Comparison of ENCODE assay signal across 8 cellular contexts in genomic region chr14:104865069-104865630, GRCh38. TPM values are rescaled to one million over a fixed set of nuclear protein-coding genes. Genes with fewer than 3 reads are reported as not detected.
A peak's percentile ranks its signal among the peaks of the same experiment; 100 is the strongest.
DNase-seq lines count a peak whose midpoint lies in the region; ATAC-seq, FAIRE-seq and TF ChIP-seq lines count a peak whose summit lies in the region.

Gene CEP170B (plus strand): TSS chr14:104865268. CDS start chr14:104868451, 3,183 bp downstream.

- H3K36me3 ChIP-seq in BLaER1 (no peaks in the 10 kb centered on the region), HepG2 (replicated peaks in 1 of 2; ENCODE audit: control insufficient read depth in 1 of 2, insufficient read depth in 2 of 2, low read length in 2 of 2) (peaks cover 2 to 10% of the 10 kb centered on the region in 2 experiments; a peak in 4 of 5 replicates)

- TF ChIP-seq POLR2A in HepG2 (IDR thresholded peaks at IDR 0.05; ENCODE audit: insufficient read depth in 1 of 2, low read depth in 2 of 2, low read length in 2 of 2) = no peak

- H3K27me3 Mint-ChIP-seq in activated B cell treated with CpG ODN at 0.5 μM for 24 hours = peaks cover 33% of the 10 kb centered on the region

- DNase-seq in HK-2 (ENCODE audit: unreplicated experiment) (peak; percentile 64), activated B cell treated with CpG ODN at 0.5 μM for 24 hours (peak; percentile 50), dermis blood vessel endothelial cell (peak; percentile 53), HepG2 (ENCODE audit: low spot score) (no peak), cerebellar nuclear complex (lab: John Stamatoyannopoulos, UW) (no peak)
- peak; percentile 31 to 54 for DNase-seq in stimulated activated CD4-positive, alpha-beta T cell treated with anti-CD3 and anti-CD28 coated beads, Interleukin-4, amount 100 ng/mL, for 4 hours

- in situ Hi-C loops in HepG2 (cut with HindIII; ENCODE audit: extremely low pct_ligation_motif_present, low pct_unique_long_range_greater_than_20kb) = loop anchor here (5.0 kb wide), 2 partner anchors 38 to 98 kb away; no protein-coding TSS in a partner anchor

- H3K9me3 Mint-ChIP-seq in activated B cell treated with CpG ODN at 0.5 μM for 24 hours = no peaks in the 10 kb centered on the region

- peaks cover 22% of the 10 kb centered on the region for H3K4me1 ChIP-seq in BLaER1
- H3K4me1 ChIP-seq in HepG2 (ENCODE audit: insufficient read depth, low read length) = peaks cover 25% of the 10 kb centered on the region

- peak within 1 kb of the TSS; percentile 98 for H3K4me2 ChIP-seq in BLaER1
- H3K4me2 ChIP-seq in HepG2 (ENCODE audit: low read depth, low read length) = peak within 1 kb of the TSS; percentile 87

- TF ChIP-seq EP300 in HepG2 (IDR thresholded peaks at IDR 0.05; ENCODE audit: low read depth in 2 of 2, low read length in 2 of 2) (no peak), HepG2 (CRISPR knock-in tag; IDR thresholded peaks at IDR 0.05; ENCODE audit: borderline replicate concordance) (no peak)

- peaks cover 59% of the 10 kb centered on the region for H4K20me1 ChIP-seq in BLaER1
- H4K20me1 ChIP-seq in HepG2 (ENCODE audit: insufficient read depth, low read length) = peaks cover 5% of the 10 kb centered on the region

- POLR2A ChIA-PET in activated B cell treated with CpG ODN at 0.5 μM for 24 hours (lab: Charles Lee) (interaction anchor here (0.6 kb wide), 2 partner anchors 82 to 1630 kb away, joined by 4 to 8 read pairs; no protein-coding TSS in a partner anchor), HepG2 (lab: Yijun Ruan, JAX) (interaction anchor here (0.6 to 1.9 kb wide), 20 partner anchors 9 to 449 kb away, joined by 3 to 21 read pairs (median 5); partner anchors contain the start of genes AKT1, INF2, PACS2 and SIVA1)

- peak within 1 kb of the TSS; percentile 22; the same call in 1 of the 2 replicates for H3K27ac ChIP-seq in BLaER1
- H3K27ac ChIP-seq in HepG2 (ENCODE audit: extremely low read length, insufficient read depth, low read length) = peak within 1 kb of the TSS; percentile 86

- FAIRE-seq in HepG2 (lab: Jason Lieb, UNC) = no peak

- no TSS peak for BruUV-seq in HepG2 (replicated peaks; lab: Mats Ljungman, UMichigan)

- peaks cover 38% of the 10 kb centered on the region for H3K79me2 ChIP-seq in HepG2 (ENCODE audit: insufficient read depth, low read length)

- TF ChIP-seq RAD21 in HepG2 (CRISPR knock-in tag; IDR thresholded peaks at IDR 0.05) = no peak

- no peaks in the 10 kb centered on the region for H3K4me1 Mint-ChIP-seq in activated B cell treated with CpG ODN at 0.5 μM for 24 hours

- H3K9ac ChIP-seq in BLaER1 = peak within 1 kb of the TSS; percentile 70
- H3K9ac ChIP-seq in HepG2 (ENCODE audit: insufficient read depth, low read depth, low read length) = peak within 1 kb of the TSS; percentile 80

- no peak within 1 kb of the TSS for H3K27ac Mint-ChIP-seq in activated B cell treated with CpG ODN at 0.5 μM for 24 hours

- H2AFZ ChIP-seq in HepG2 (ENCODE audit: low read length) = no peak within 1 kb of the TSS

- peaks cover 59% of the 10 kb centered on the region for H3K27me3 ChIP-seq in BLaER1
- no peaks in the 10 kb centered on the region; a peak in 1 of 5 replicates for H3K27me3 ChIP-seq in HepG2 (ENCODE audit: control insufficient read depth in 1 of 2, insufficient read depth in 2 of 2, low read length in 2 of 2)

- WGBS in HepG2 (ENCODE audit: low lambda C conversion rate) = no CpG with 5 or more reads among the region's 90 CpGs

- no peaks in the 10 kb centered on the region for H3K36me3 Mint-ChIP-seq in activated B cell treated with CpG ODN at 0.5 μM for 24 hours (ENCODE audit: low read depth)

- TF ChIP-seq CTCF in activated B cell treated with CpG ODN at 0.5 μM for 24 hours (IDR thresholded peaks at IDR 0.05) (no peak), HepG2 (CRISPR knock-in tag; IDR thresholded peaks at IDR 0.05) (no peak)

- CTCF ChIA-PET in activated B cell treated with CpG ODN at 0.5 μM for 24 hours (lab: Charles Lee) = no interaction called here
- CTCF ChIA-PET in HepG2 (lab: Yijun Ruan, JAX; ENCODE audit: low intra/inter-chr PET ratio, low total read pairs) = no interaction called here

- H3K9me3 ChIP-seq in BLaER1 = 0 out of 2 replicates have a peak, but pooled peaks cover 14% of the 10 kb centered on the region
- H3K9me3 ChIP-seq in HepG2 (ENCODE audit: low read length) = no peaks in the 10 kb centered on the region

- H3K4me3 Mint-ChIP-seq in activated B cell treated with CpG ODN at 0.5 μM for 24 hours = peak within 1 kb of the TSS; percentile 70

- H3K4me3 ChIP-seq in BLaER1 (peak within 1 kb of the TSS; percentile 79), HepG2 (replicated peaks in 1 of 3; ENCODE audit: insufficient read depth in 1 of 3, low read depth in 2 of 3, low read length in 3 of 3) (peak within 1 kb of the TSS; percentile 84 to 91 (median 89))

- intact Hi-C loops in activated B cell treated with CpG ODN at 0.5 μM for 24 hours (cut with micrococcal nuclease) = no loop called here
- intact Hi-C loops in HepG2 (cut with micrococcal nuclease; ENCODE audit: unreplicated experiment) = loop anchor here (2.0 kb wide), 2 partner anchors 38 to 96 kb away; no protein-coding TSS in a partner anchor

- peak; percentile 80 for ATAC-seq in activated B cell treated with CpG ODN at 0.5 μM for 24 hours (ENCODE audit: low read depth)
- peak; percentile 48 for ATAC-seq in HepG2
- ATAC-seq in HG02970 (IDR thresholded peaks at IDR 0.05; ENCODE audit: low FRiP score, unreplicated experiment) = no peak

TF ChIP-seq in HepG2, 621 proteins besides CTCF, POLR2A, EP300 and RAD21 (continues in another document):
- TF ChIP-seq YEATS4 (CRISPR knock-in tag; IDR thresholded peaks at IDR 0.05; ENCODE audit: borderline replicate concordance) = no peak
- no peak for TF ChIP-seq HNF4A (CRISPR knock-in tag; IDR thresholded peaks at IDR 0.05)
- no peak for TF ChIP-seq ARHGAP35 (CRISPR knock-in tag; IDR thresholded peaks at IDR 0.05; ENCODE audit: borderline replicate concordance)
- TF ChIP-seq, protein P1, sequence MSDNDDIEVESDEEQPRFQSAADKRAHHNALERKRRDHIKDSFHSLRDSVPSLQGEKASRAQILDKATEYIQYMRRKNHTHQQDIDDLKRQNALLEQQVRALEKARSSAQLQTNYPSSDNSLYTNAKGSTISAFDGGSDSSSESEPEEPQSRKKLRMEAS (IDR thresholded peaks at IDR 0.05) = peak; percentile 5; the same call in 1 of the 2 replicates
- TF ChIP-seq ZNF207 (IDR thresholded peaks at IDR 0.05; ENCODE audit: borderline replicate concordance) = no peak
- no peak for TF ChIP-seq ZNF552 (CRISPR knock-in tag; IDR thresholded peaks at IDR 0.05; ENCODE audit: borderline replicate concordance)
- TF ChIP-seq ELF1 (CRISPR knock-in tag; IDR thresholded peaks at IDR 0.05) = no peak
- no peak for TF ChIP-seq ZNF709 (CRISPR knock-in tag; IDR thresholded peaks at IDR 0.05)
- TF ChIP-seq, protein P2, sequence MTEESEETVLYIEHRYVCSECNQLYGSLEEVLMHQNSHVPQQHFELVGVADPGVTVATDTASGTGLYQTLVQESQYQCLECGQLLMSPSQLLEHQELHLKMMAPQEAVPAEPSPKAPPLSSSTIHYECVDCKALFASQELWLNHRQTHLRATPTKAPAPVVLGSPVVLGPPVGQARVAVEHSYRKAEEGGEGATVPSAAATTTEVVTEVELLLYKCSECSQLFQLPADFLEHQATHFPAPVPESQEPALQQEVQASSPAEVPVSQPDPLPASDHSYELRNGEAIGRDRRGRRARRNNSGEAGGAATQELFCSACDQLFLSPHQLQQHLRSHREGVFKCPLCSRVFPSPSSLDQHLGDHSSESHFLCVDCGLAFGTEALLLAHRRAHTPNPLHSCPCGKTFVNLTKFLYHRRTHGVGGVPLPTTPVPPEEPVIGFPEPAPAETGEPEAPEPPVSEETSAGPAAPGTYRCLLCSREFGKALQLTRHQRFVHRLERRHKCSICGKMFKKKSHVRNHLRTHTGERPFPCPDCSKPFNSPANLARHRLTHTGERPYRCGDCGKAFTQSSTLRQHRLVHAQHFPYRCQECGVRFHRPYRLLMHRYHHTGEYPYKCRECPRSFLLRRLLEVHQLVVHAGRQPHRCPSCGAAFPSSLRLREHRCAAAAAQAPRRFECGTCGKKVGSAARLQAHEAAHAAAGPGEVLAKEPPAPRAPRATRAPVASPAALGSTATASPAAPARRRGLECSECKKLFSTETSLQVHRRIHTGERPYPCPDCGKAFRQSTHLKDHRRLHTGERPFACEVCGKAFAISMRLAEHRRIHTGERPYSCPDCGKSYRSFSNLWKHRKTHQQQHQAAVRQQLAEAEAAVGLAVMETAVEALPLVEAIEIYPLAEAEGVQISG (CRISPR knock-in tag; IDR thresholded peaks at IDR 0.05) = no peak

RNA-seq across cellular contexts. Expression of gene CEP170B, which starts in this region (rescaled TPM):
- total RNA-seq in activated B cell treated with CpG ODN at 0.5 μM for 24 hours (1.6 and 1.8 TPM in 2 replicates), dermis blood vessel endothelial cell (9.0 and 12.3 TPM in 2 replicates), HepG2 (2016; rRNA removed; fragmentation: Illumina TruSeq; extraction: Trizol) (4.4 and 8.8 TPM in 2 replicates)
- 1.9 and 3.8 TPM in 2 replicates for total RNA-seq in HepG2 (2016; cell fraction: cytosol; rRNA removed; fragmentation: Illumina TruSeq; extraction: Trizol; ENCODE audit: low read depth)
- total RNA-seq in HepG2 (2016; cell fraction: insoluble cytoplasmic fraction; rRNA removed; fragmentation: Illumina TruSeq; extraction: Trizol) = 3.5 and 8.9 TPM in 2 replicates
- total RNA-seq in HepG2 (2016; cell fraction: membrane; rRNA removed; fragmentation: Illumina TruSeq; extraction: Trizol) = 2.8 and 3.2 TPM in 2 replicates
- 7.2 and 8.8 TPM in 2 replicates for total RNA-seq in HepG2 (2016; cell fraction: nucleus; rRNA removed; fragmentation: Illumina TruSeq; extraction: Trizol)
- 4.3 and 6.2 TPM in 2 replicates for polyA plus RNA-seq in HepG2 (2011; rRNA removed)
- polyA plus RNA-seq in HepG2 (2011; cell fraction: cytosol; rRNA removed) = 3.5 and 4.9 TPM in 2 replicates
- polyA plus RNA-seq in HepG2 (2011; cell fraction: nucleus; rRNA removed) = 25.2 and 37.7 TPM in 2 replicates
- 7.4 and 10.5 TPM in 2 replicates for polyA plus RNA-seq in HepG2 (2012)
- 0.50 and 0.58 TPM in 2 replicates for polyA plus RNA-seq in HepG2 (2016; cell fraction: cytosol; fragmentation: Illumina TruSeq; extraction: Trizol; ENCODE audit: low read depth)
- 4.9 and 7.1 TPM in 2 replicates for polyA plus RNA-seq in HepG2 (2016; cell fraction: insoluble cytoplasmic fraction; fragmentation: Illumina TruSeq; extraction: Trizol; ENCODE audit: low read depth)
- 1.8 and 2.2 TPM in 2 replicates for polyA plus RNA-seq in HepG2 (2016; cell fraction: membrane; fragmentation: Illumina TruSeq; extraction: Trizol; ENCODE audit: low read depth)
- 43.8 and 50.2 TPM in 2 replicates for polyA plus RNA-seq in HepG2 (2016; cell fraction: nucleus; fragmentation: Illumina TruSeq; extraction: Trizol; ENCODE audit: insufficient read depth, low read depth)
- 6.4 and 7.9 TPM in 2 replicates for polyA minus RNA-seq in HepG2 (2011; rRNA and poly(A)+ RNA removed; ENCODE audit: low replicate concordance)
- polyA minus RNA-seq in HepG2 (2011; cell fraction: cytosol; rRNA and poly(A)+ RNA removed) = 4.6 and 7.0 TPM in 2 replicates
- 4.1 and 5.7 TPM in 2 replicates for polyA minus RNA-seq in HepG2 (2011; cell fraction: nucleus; rRNA and poly(A)+ RNA removed)

Comparison
In these comparisons a context has a peak if more than half of its experiments do, and no peak if none do; other contexts are left out.
1. DNase-seq: peak in HK-2 (single experiment), activated B cell treated with CpG ODN at 0.5 μM for 24 hours (single experiment), dermis blood vessel endothelial cell (single experiment) and stimulated activated CD4-positive, alpha-beta T cell treated with anti-CD3 and anti-CD28 coated beads, Interleukin-4, amount 100 ng/mL, for 4 hours (2 of 2); none in HepG2 (single experiment) and cerebellar nuclear complex (0 of 2).